In the genomic region with DNA sequence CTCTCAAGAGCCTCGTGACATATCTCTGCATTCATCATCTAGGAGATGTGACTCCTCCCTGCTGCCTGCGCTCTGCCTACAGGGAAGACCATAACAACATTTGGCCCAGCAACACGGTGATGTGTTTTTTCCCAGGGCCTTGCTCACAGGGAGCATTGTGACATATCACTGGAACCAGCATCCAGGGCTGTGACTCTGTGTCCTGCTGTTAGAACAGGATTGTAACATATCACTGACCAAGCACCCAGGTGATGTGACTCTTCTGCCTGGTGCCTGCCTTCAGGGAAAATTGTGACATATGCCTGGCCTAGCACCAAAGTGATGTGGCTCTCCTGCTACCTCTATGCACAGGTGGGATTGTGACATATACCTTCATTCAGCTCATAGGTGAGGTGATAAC, we compare ENCODE assay signal across 30 cellular contexts.
"Had no signal": no experiment of that assay in that cellular context is flagged by ENCODE, and none has a peak within 500 bp of the region (broad histone marks: within the 10 kb centered on the region; RNA-seq: fewer than 3 reads in every experiment).

No MANE protein-coding gene starts in this region.

- H3K9me3 ChIP-seq: adrenal gland had no signal

- DNase-seq: activated effector memory CD4-positive, alpha-beta T cell treated with anti-CD3 and anti-CD28 coated beads, Interleukin-2, amount 50 U/mL, for 16 hours; activated effector memory CD4-positive, alpha-beta T cell treated with Interleukin-2 at 50 U/mL for 16 hours; activated gamma-delta T cell; activated gamma-delta T cell treated with Interleukin-2 at 50 U/mL for 16 hours; activated naive CD4-positive, alpha-beta T cell; activated naive CD4-positive, alpha-beta T cell treated with anti-CD3 and anti-CD28 coated beads for 36 hours; activated naive CD4-positive, alpha-beta T cell treated with anti-CD3 and anti-CD28 coated beads, Interleukin-2, amount 10 ng/mL, durations not matched to agents 7 days and 5 days; activated naive CD4-positive, alpha-beta T cell treated with anti-CD3 and anti-CD28 coated beads, Interleukin-2, amount 50 U/mL, for 16 hours; activated naive CD4-positive, alpha-beta T cell treated with Interleukin-2 at 50 U/mL for 16 hours; activated naive CD8-positive, alpha-beta T cell treated with anti-CD3 and anti-CD28 coated beads for 36 hours; activated naive CD8-positive, alpha-beta T cell treated with anti-CD3 and anti-CD28 coated beads, Interleukin-2, amount 10 ng/mL, durations not matched to agents 7 days and 5 days; activated naive CD8-positive, alpha-beta T cell treated with anti-CD3 and anti-CD28 coated beads, Interleukin-2, amount 50 U/mL, for 24 hours; activated T-cell treated with anti-CD3 and anti-CD28 coated beads, Interleukin-2, amount 50 U/mL, for 1 hour; activated T-cell treated with anti-CD3 and anti-CD28 coated beads, Interleukin-2, amount 50 U/mL, for 24 hours; activated T-cell treated with anti-CD3 and anti-CD28 coated beads, Interleukin-2, amount 50 U/mL, for 4 hours; activated T-cell treated with anti-CD3 and anti-CD28 coated beads, Interleukin-2, amount 50 U/mL, for 48 hours; activated T-cell treated with anti-CD3 and anti-CD28 coated beads, Interleukin-2, amount 50 U/mL, for 72 hours; adrenal gland; amniotic stem cell; amygdala; anterior cingulate cortex; aorta; body of pancreas; brain microvascular endothelial cell; caudate nucleus; central memory CD4-positive, alpha-beta T cell; cerebellar nuclear complex had no signal

- H3K4me1 ChIP-seq: adrenal gland, ascending aorta, body of pancreas, breast epithelium had no signal

- H3K4me3 ChIP-seq: adrenal gland, ascending aorta, body of pancreas, breast epithelium, cardiac muscle cell had no signal

- H3K27me3 ChIP-seq: adrenal gland, ascending aorta, body of pancreas, brain microvascular endothelial cell, breast epithelium, cardiac muscle cell had no signal

- H3K36me3 ChIP-seq: adrenal gland, ascending aorta, brain microvascular endothelial cell, breast epithelium, cardiac muscle cell had no signal

- H3K27ac ChIP-seq: adrenal gland, ascending aorta, body of pancreas, brain microvascular endothelial cell, breast epithelium, cardiac muscle cell had no signal
